In genomic region chr14:68633131-68633991, GRCh38 we compare ENCODE assay signal across 8 cellular contexts.
DNase-seq lines count a peak whose midpoint lies in the region; ATAC-seq and TF ChIP-seq lines count a peak whose summit lies in the region.

No MANE protein-coding gene starts in this region.

- 19 to 53% methylated on average over 3 to 15 of the region's 15 CpGs for WGBS in transverse colon (ENCODE audit: low coverage in 1 of 2), 2 donors

- TF ChIP-seq POLR2A in Peyer's patch (IDR thresholded peaks at IDR 0.05) (no peak), transverse colon (IDR thresholded peaks at IDR 0.05) (no peak)

- no peak for ATAC-seq in HG03342 (IDR thresholded peaks at IDR 0.05; ENCODE audit: unreplicated experiment)

- H3K36me3 ChIP-seq in Peyer's patch (no peaks in the 10 kb centered on the region), muscle layer of colon (ENCODE audit: insufficient read depth, low read length) (no peaks in the 10 kb centered on the region), transverse colon (no peaks in the 10 kb centered on the region)

- H3K4me1 ChIP-seq in Peyer's patch (peaks cover 0 to 37% (median 0%) of the 10 kb centered on the region in 4 donors), muscle layer of colon (ENCODE audit: insufficient read depth, low read length) (peaks cover 58% of the 10 kb centered on the region), transverse colon (peaks cover 10 to 51% (median 29%) of the 10 kb centered on the region in 4 donors)

- H3K4me3 ChIP-seq in Peyer's patch (no peak overlapping the region), muscle layer of colon (ENCODE audit: low read depth in 1 of 2, low read length in 2 of 2) (no peak overlapping the region), transverse colon (no peak overlapping the region)

- peak in 1 of 3 donors; percentile 16 for DNase-seq in Peyer's patch
- peak; percentile 67 for DNase-seq in epidermal melanocyte (ENCODE audit: insufficient read length, low spot score)
- no peak for DNase-seq in transverse colon
- DNase-seq in Kasumi-1 (lab: John Stamatoyannopoulos, UW), result no peak
- no peak for DNase-seq in NCI-H1105 treated with DMSO at 0.1 percent for 48 hours (lab: John Stamatoyannopoulos, UW)
- DNase-seq in HCEC 1CT, result no peak

- TF ChIP-seq EP300 in transverse colon (IDR thresholded peaks at IDR 0.05; ENCODE audit: low read depth), result no peak

- intact Hi-C loops in transverse colon (cut with DNase I; ENCODE audit: low total_unique reads), result no loop called here

- H3K27ac ChIP-seq in Peyer's patch (peak overlapping the region; percentile 45 to 76 (median 65)), muscle layer of colon (ENCODE audit: low read depth, low read length) (peak overlapping the region; percentile 70), transverse colon (peak overlapping the region; percentile 66 to 80 (median 75))

- TF ChIP-seq CTCF in Peyer's patch (IDR thresholded peaks at IDR 0.05) (no peak), transverse colon (IDR thresholded peaks at IDR 0.05) (no peak)

- no peak overlapping the region for H3K9ac ChIP-seq in muscle layer of colon (ENCODE audit: low read length)

- in situ Hi-C loops in transverse colon (cut with MboI; ENCODE audit: low pct_ligation_motif_present in 1 of 4, low pct_unique_long_range_greater_than_20kb in 1 of 4, low sequenced_read_pairs in 3 of 4), result no loop called here

- H3K27me3 ChIP-seq in Peyer's patch (no peaks in the 10 kb centered on the region), muscle layer of colon (ENCODE audit: control insufficient read depth in 1 of 2, insufficient read depth in 2 of 2, low read length in 2 of 2) (no peaks in the 10 kb centered on the region), transverse colon (no peaks in the 10 kb centered on the region)

- H3K9me3 ChIP-seq in Peyer's patch (no peaks in the 10 kb centered on the region), muscle layer of colon (ENCODE audit: low read length) (no peaks in the 10 kb centered on the region), transverse colon (no peaks in the 10 kb centered on the region)
